8 cellular contexts compared by ENCODE assay signal in the genomic region with DNA sequence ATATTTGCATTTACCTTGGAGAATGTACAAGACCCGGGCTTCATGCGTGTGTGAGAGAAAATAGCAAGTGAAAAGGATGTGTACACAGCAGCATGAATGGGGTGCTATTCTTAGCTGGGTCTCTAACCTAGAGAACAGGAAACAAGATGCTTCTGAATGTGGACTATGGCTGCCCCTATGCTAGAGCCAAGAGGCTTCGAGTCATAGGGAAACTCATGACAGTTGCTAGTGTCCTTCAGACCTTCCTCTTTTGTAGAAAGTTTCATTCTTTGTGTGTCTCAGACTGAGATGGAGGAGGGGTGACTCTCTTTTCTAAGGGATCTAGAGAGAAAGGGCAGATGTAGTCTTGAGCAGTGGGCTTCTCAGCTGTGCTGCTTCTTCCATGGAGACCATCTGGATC. TPM values are rescaled to one million over a fixed set of nuclear protein-coding genes. Genes with fewer than 3 reads are reported as not detected.
A peak's percentile ranks its signal among the peaks of the same experiment; 100 is the strongest.
DNase-seq lines count a peak whose midpoint lies in the region; ATAC-seq and TF ChIP-seq lines count a peak whose summit lies in the region.
"Not testable (repeated sequence)": the region's sequence is repeated elsewhere in the genome, so short reads cannot be mapped to it uniquely, and the experiment has no call there.

No MANE protein-coding gene starts in this region.

- H3F3A ChIP-seq in DOHH2 (ENCODE audit: control insufficient read depth, insufficient read depth); GM23248 (ENCODE audit: insufficient read depth): not testable (repeated sequence)

- H3K4me3 Mint-ChIP-seq in T-helper 17 cell, result not testable (repeated sequence)

- H3K27me3 ChIP-seq in DOHH2 (ENCODE audit: control insufficient read depth, low read length); GM23248 (replicated peaks; ENCODE audit: insufficient read depth); psoas muscle (ENCODE audit: insufficient read depth in 3 of 3, low read length in 2 of 3): not testable (repeated sequence)

- ATAC-seq in GM19328 (IDR thresholded peaks at IDR 0.05; ENCODE audit: unreplicated experiment), result peak; percentile 97
- peak; percentile 98 for ATAC-seq in HG03103 (IDR thresholded peaks at IDR 0.05; ENCODE audit: low read depth, unreplicated experiment)
- ATAC-seq in T-helper 17 cell, result peak; percentile 83
- ATAC-seq in psoas muscle, result peak; percentile 89 to 93 (median 91)

- H3K9me2 ChIP-seq in DOHH2 (replicated peaks; ENCODE audit: control insufficient read depth, low read length); GM23248 (ENCODE audit: insufficient read depth): not testable (repeated sequence)

- not testable (repeated sequence) for H2AFZ ChIP-seq in GM23248

- not testable (repeated sequence) for H3K4me1 ChIP-seq in DOHH2 (ENCODE audit: control insufficient read depth, low read length); GM23248 (ENCODE audit: insufficient read depth); psoas muscle

- not testable (repeated sequence) for H3K36me3 ChIP-seq in DOHH2 (ENCODE audit: control insufficient read depth, low read length); GM23248 (ENCODE audit: low read depth); psoas muscle (ENCODE audit: insufficient read depth in 1 of 2, low read depth in 1 of 2)

- DNase-seq in GM23248, result peak; percentile 11
- DNase-seq in LHCN-M2 (ENCODE audit: low read depth), result peak; percentile 21
- not testable (repeated sequence) for DNase-seq in T-helper 17 cell, psoas muscle
- DNase-seq in globus pallidus (ENCODE audit: low spot score), result peak; percentile 31

- in situ Hi-C loops in GM23248 (cut with MboI), result not testable (repeated sequence)

- H3K9ac ChIP-seq in GM23248, result not testable (repeated sequence)

- WGBS in GM23248 (ENCODE audit: low coverage in 1 of 2, low lambda C conversion rate in 2 of 2, missing lambda C conversion rate in 2 of 2), 2 experiments, result 94 to 96% methylated on average over 3 of the region's 3 CpGs
- WGBS in psoas muscle, 3 donors, result 0 to 13% (median 12%) methylated on average over 1 to 3 of the region's 3 CpGs

- not testable (repeated sequence) for H3K27me3 Mint-ChIP-seq in T-helper 17 cell

- not testable (repeated sequence) for H3K9me3 ChIP-seq in DOHH2 (ENCODE audit: control insufficient read depth, insufficient read depth, low read length); GM23248 (ENCODE audit: low read depth); T-helper 17 cell (ENCODE audit: control insufficient read depth, low read length, poor library complexity, severe bottlenecking); psoas muscle

- not testable (repeated sequence) for H4K20me1 ChIP-seq in DOHH2 (ENCODE audit: control insufficient read depth, insufficient read depth, low read depth, low read length); GM23248 (ENCODE audit: insufficient read depth)

- not testable (repeated sequence) for H3K79me2 ChIP-seq in DOHH2 (ENCODE audit: control insufficient read depth, low read length)
- peaks cover 38% of the 10 kb centered on the region for H3K79me2 ChIP-seq in GM23248 (ENCODE audit: insufficient read depth)

- not testable (repeated sequence) for H3K36me3 Mint-ChIP-seq in T-helper 17 cell (ENCODE audit: low read depth)

- intact Hi-C loops in psoas muscle (cut with DNase I), result not testable (repeated sequence)

- not testable (repeated sequence) for H3K4me3 ChIP-seq in DOHH2 (ENCODE audit: low read length); GM23248; psoas muscle

- H3K4me2 ChIP-seq in DOHH2 (ENCODE audit: low read length), result peak overlapping the region; percentile 19; the same call in 1 of the 2 replicates
- not testable (repeated sequence) for H3K4me2 ChIP-seq in GM23248 (ENCODE audit: unreplicated experiment)

- H3K27ac Mint-ChIP-seq in T-helper 17 cell, result not testable (repeated sequence)

- not testable (repeated sequence) for H3K27ac ChIP-seq in DOHH2 (ENCODE audit: low read depth, low read length); GM23248; psoas muscle

- not testable (repeated sequence) for TF ChIP-seq CTCF in DOHH2 (IDR thresholded peaks at IDR 0.05; ENCODE audit: low read depth, low read length, poor library complexity, severe bottlenecking); psoas muscle (IDR thresholded peaks at IDR 0.05)

- not testable (repeated sequence) for H3K4me1 Mint-ChIP-seq in T-helper 17 cell

RNA-seq across cellular contexts. Expression of a gene that starts 40.0 kb away (rescaled TPM):
- total RNA-seq in GM23248 (2014; rRNA removed; shearing (Covaris generic)), result 51.1 and 55.3 TPM in 2 replicates
- polyA plus RNA-seq in GM23248 (2016; fragmentation: Nextera tagmentation; extraction: Ambion mirVana) (35.8 and 42.3 TPM in 2 replicates), psoas muscle (1 to 10 TPM; 3.1 to 3.9 (median 3.5) TPM)
- total RNA-seq in LHCN-M2 (2014; rRNA removed) (34.4 and 43.9 TPM in 2 replicates), T-helper 17 cell (10 to 100 TPM; 33.5 to 35.1 TPM), psoas muscle (10 to 100 TPM in 1 of 4 donors, 1 to 10 TPM in 3; 8.9 to 13.8 (median 9.6) TPM)
- 18.4 TPM for polyA plus RNA-seq in LHCN-M2 (2012)

RNA-seq across cellular contexts. Expression of a gene that starts 40.7 kb away (rescaled TPM):
- 2.5 TPM in 1 of 2 replicates, not detected in the other for total RNA-seq in GM23248 (2014; rRNA removed; shearing (Covaris generic))
- polyA plus RNA-seq in GM23248 (2016; fragmentation: Nextera tagmentation; extraction: Ambion mirVana) (3.1 and 4.3 TPM in 2 replicates), psoas muscle (under 1 TPM; 0.11 to 0.44 (median 0.18) TPM)
- total RNA-seq in LHCN-M2 (2014; rRNA removed) (4.6 and 6.2 TPM in 2 replicates), T-helper 17 cell (1 to 10 TPM in 1 of 2 donors, not detected in 1; 1.5 TPM), psoas muscle (under 1 TPM in 3 of 4 donors, not detected in 1; 0.56 to 0.92 (median 0.91) TPM)
- 3.3 TPM for polyA plus RNA-seq in LHCN-M2 (2012)
